Comparison of ENCODE assay signal across 24 cellular contexts in genomic region chr2:78887436-78887835, GRCh38.
"Had no signal": no experiment of that assay in that cellular context is flagged by ENCODE, and none has a peak within 500 bp of the region (broad histone marks: within the 10 kb centered on the region; RNA-seq: fewer than 3 reads in every experiment).

No MANE protein-coding gene starts in this region.

- H3K27ac ChIP-seq: KMS-11, RWPE1, SJCRH30 had no signal

- H3K4me2 ChIP-seq: KMS-11 had no signal

- H3K9me3 ChIP-seq: SJCRH30 had no signal

- H3K9ac ChIP-seq: KMS-11 had no signal

- H3K4me3 ChIP-seq: K562, SJCRH30 had no signal

- DNase-seq: MV-4-11; NCI-H1048; NCI-H1105; NCI-H1417; NCI-H1436 treated with DMSO at 0.1 percent for 48 hours; NCI-H1694; NCI-H187 treated with DMSO at 0.1 percent for 48 hours; NCI-H2029 treated with DMSO at 0.1 percent for 48 hours; NCI-H2171 treated with DMSO at 0.1 percent for 48 hours; NCI-H345; NCI-H446 treated with DMSO at 0.1 percent for 48 hours; NCI-H510A treated with DMSO at 0.1 percent for 48 hours; NCI-H526; NCI-H82; NK-92 treated with Interleukin-12 subunit alpha and Interleukin-12 subunit beta, amount 100 ng/mL, for 24 hours; PC-3; SHP77 treated with DMSO at 0.1 percent for 48 hours; SJCRH30; T-helper 1 cell had no signal

- ATAC-seq: K562, Panc1, PC-3, SK-N-SH treated with all-trans-retinoic acid at 6 μM for 48 hours had no signal

- H3K36me3 ChIP-seq: SJCRH30 had no signal

- H3K4me1 ChIP-seq: SJCRH30 had no signal
